ENCODE assay signal across 24 cellular contexts in genomic region chr21:26236281-26236680, GRCh38.
"Had no signal": no experiment of that assay in that cellular context is flagged by ENCODE, and none has a peak within 500 bp of the region (broad histone marks: within the 10 kb centered on the region; RNA-seq: fewer than 3 reads in every experiment).

No MANE protein-coding gene starts in this region.

- H3K4me1 Mint-ChIP-seq: activated naive CD4-positive, alpha-beta T cell treated with anti-CD3 and anti-CD28 coated beads, Interleukin-2, amount 50 U/mL, for 24 hours; stimulated activated memory B cell treated with anti-CD40 and anti-IgM and Interleukin-4, amounts not matched to agents 10 μg/mL and 1 μg/mL and 100 μg/mL, for 72 hours had no signal

- H3K27me3 ChIP-seq: left lung, neutrophil, pancreas, testis, uterus had no signal

- H3K27ac Mint-ChIP-seq: activated naive CD4-positive, alpha-beta T cell treated with anti-CD3 and anti-CD28 coated beads, Interleukin-2, amount 50 U/mL, for 24 hours; brain; nephron; stimulated activated memory B cell treated with anti-CD40 and anti-IgM and Interleukin-4, amounts not matched to agents 10 μg/mL and 1 μg/mL and 100 μg/mL, for 72 hours had no signal

- H3K4me3 Mint-ChIP-seq: activated naive CD4-positive, alpha-beta T cell treated with anti-CD3 and anti-CD28 coated beads, Interleukin-2, amount 50 U/mL, for 24 hours; brain; nephron; stimulated activated memory B cell treated with anti-CD40 and anti-IgM and Interleukin-4, amounts not matched to agents 10 μg/mL and 1 μg/mL and 100 μg/mL, for 72 hours had no signal

- H3K36me3 ChIP-seq: left lung, neutrophil, pancreas, uterus had no signal

- H3K36me3 Mint-ChIP-seq: activated naive CD4-positive, alpha-beta T cell treated with anti-CD3 and anti-CD28 coated beads, Interleukin-2, amount 50 U/mL, for 24 hours; brain; stimulated activated memory B cell treated with anti-CD40 and anti-IgM and Interleukin-4, amounts not matched to agents 10 μg/mL and 1 μg/mL and 100 μg/mL, for 72 hours had no signal

- H3K4me3 ChIP-seq: left lung, lung, pancreas, psoas muscle, testis, uterus had no signal

- H3K4me1 ChIP-seq: left lung, pancreas, psoas muscle, testis had no signal

- H3K27me3 Mint-ChIP-seq: brain had no signal

- DNase-seq: activated CD4-positive, alpha-beta T cell treated with anti-CD3 and anti-CD28 coated beads, Interleukin-2, amount 50 U/mL, for 1 hour; activated CD4-positive, CD25-positive, alpha-beta regulatory T cell treated with anti-CD3 and anti-CD28 coated beads, Interleukin-2, amount 50 U/mL, for 72 hours; activated gamma-delta T cell treated with Interleukin-2 at 50 U/mL for 16 hours; activated T-cell treated with anti-CD3 and anti-CD28 coated beads, Interleukin-2, amount 50 U/mL, for 1 hour; aorta; foreskin fibroblast; kidney; left lung; midbrain; pancreas; psoas muscle; right cardiac atrium; small intestine; stimulated activated CD4-positive, alpha-beta T cell treated with anti-CD3 and anti-CD28 coated beads, Interleukin-2, amount 100 ng/mL, for 24 hours; testis; trophoblast cell; uterus had no signal

- H3K9me3 ChIP-seq: left lung, neutrophil, pancreas, psoas muscle, testis, uterus had no signal

- H3K9me3 Mint-ChIP-seq: activated naive CD4-positive, alpha-beta T cell treated with anti-CD3 and anti-CD28 coated beads, Interleukin-2, amount 50 U/mL, for 24 hours; stimulated activated memory B cell treated with anti-CD40 and anti-IgM and Interleukin-4, amounts not matched to agents 10 μg/mL and 1 μg/mL and 100 μg/mL, for 72 hours had no signal

- H3K27ac ChIP-seq: left lung, neutrophil, pancreas, psoas muscle, testis, uterus, VCaP had no signal
